19 cellular contexts compared by ENCODE assay signal in genomic region chr1:94111879-94112278, GRCh38. TPM values are rescaled to one million over a fixed set of nuclear protein-coding genes. Genes with fewer than 3 reads are reported as not detected.
DNase-seq lines count a peak whose midpoint lies in the region; ATAC-seq and TF ChIP-seq lines count a peak whose summit lies in the region.
"Had no signal": no experiment of that assay in that cellular context is flagged by ENCODE, and none has a peak within 500 bp of the region (broad histone marks: within the 10 kb centered on the region; RNA-seq: fewer than 3 reads in every experiment).

No MANE protein-coding gene starts in this region.

- no peak for DNase-seq in mesothelial cell of epicardium (ENCODE audit: low spot score in 2 of 2, unreplicated experiment in 2 of 2)
- DNase-seq in CD14-positive monocyte (ENCODE audit: low spot score), result no peak
- no peak for DNase-seq in effector CD4-positive, alpha-beta T cell
- no peak for DNase-seq in DMS114 treated with DMSO at 0.1 percent for 48 hours (lab: John Stamatoyannopoulos, UW; ENCODE audit: unreplicated experiment)
- no peak for DNase-seq in SKM-1 treated with dmso at 0.1 percent for 144 hours (lab: John Stamatoyannopoulos, UW; ENCODE audit: unreplicated experiment)
- DNase-seq: activated CD4-positive, alpha-beta T cell treated with anti-CD3 and anti-CD28 coated beads for 4 hours; activated CD8-positive, alpha-beta memory T cell treated with anti-CD3 and anti-CD28 coated beads, Interleukin-2, amount 50 U/mL, for 4 hours; AML-193; GOT3; KG1; mesendoderm; NCI-H1417; NCI-H2171 treated with DMSO at 0.1 percent for 48 hours; nephron progenitor cell; thyroid gland had no signal

- peak; percentile 45 for ATAC-seq in GM18909 (IDR thresholded peaks at IDR 0.05; ENCODE audit: poor library complexity, unreplicated experiment)
- ATAC-seq in GM21723 (IDR thresholded peaks at IDR 0.05; ENCODE audit: unreplicated experiment), result peak; percentile 57
- ATAC-seq in HG03432 (IDR thresholded peaks at IDR 0.05; ENCODE audit: unreplicated experiment), result peak; percentile 68
- ATAC-seq: SK-N-SH treated with all-trans-retinoic acid at 6 μM for 48 hours had no signal

- H3K27me3 Mint-ChIP-seq in mesothelial cell of epicardium (ENCODE audit: low read depth) (no peaks in the 10 kb centered on the region), CD14-positive monocyte (ENCODE audit: low read depth in 3 of 3) (peaks cover 80 to 98% (median 84%) of the 10 kb centered on the region in 3 donors)

- peaks cover 72% of the 10 kb centered on the region for H3K4me1 Mint-ChIP-seq in mesothelial cell of epicardium
- H3K4me1 Mint-ChIP-seq in CD14-positive monocyte, result no peaks in the 10 kb centered on the region

- H3K36me3 Mint-ChIP-seq in mesothelial cell of epicardium, result no peaks in the 10 kb centered on the region
- no peaks in the 10 kb centered on the region for H3K36me3 Mint-ChIP-seq in CD14-positive monocyte

- H3K27ac Mint-ChIP-seq in mesothelial cell of epicardium (peak overlapping the region; percentile 83), CD14-positive monocyte (no peak overlapping the region)
- H3K27ac Mint-ChIP-seq: nephron progenitor cell had no signal

- TF ChIP-seq CTCF in mesothelial cell of epicardium (IDR thresholded peaks at IDR 0.05; ENCODE audit: unreplicated experiment) (no peak), CD14-positive monocyte (IDR thresholded peaks at IDR 0.05) (no peak)

- H3K9me3 Mint-ChIP-seq in mesothelial cell of epicardium (no peaks in the 10 kb centered on the region), CD14-positive monocyte (peaks cover 0 to 5% (median 0%) of the 10 kb centered on the region in 7 donors)
- H3K9me3 Mint-ChIP-seq: nephron progenitor cell had no signal

- intact Hi-C loops in CD14-positive monocyte (cut with micrococcal nuclease), result no loop called here

- H3K4me3 Mint-ChIP-seq in mesothelial cell of epicardium (no peak overlapping the region), CD14-positive monocyte (peak overlapping the region in 1 of 2 donors; percentile 36)
- H3K4me3 Mint-ChIP-seq: nephron progenitor cell had no signal

RNA-seq across cellular contexts. Expression of gene ABCA4, which starts 9.1 kb away (rescaled TPM):
- total RNA-seq in mesothelial cell of epicardium, result 12.7 to 14.5 TPM (median 14.4 TPM) in 3 replicates
- not detected for polyA plus RNA-seq in CD14-positive monocyte
